ENCODE assay signal across 1 cellular context in genomic region chr6:46521464-46521971, GRCh38.
TF ChIP-seq lines count a peak whose summit lies in the region.

No MANE protein-coding gene starts in this region.

TF ChIP-seq in IMR-90, 13 proteins besides CTCF, POLR2A, EP300 and RAD21:
- TF ChIP-seq USF2 (IDR thresholded peaks at IDR 0.05; ENCODE audit: low read depth, low read length), result no peak
